In genomic region chr11:119377961-119378667, GRCh38 we compare ENCODE assay signal across 1 cellular context.
TF ChIP-seq lines count a peak whose summit lies in the region.

No MANE protein-coding gene starts in this region.

TF ChIP-seq in K562, 482 proteins besides CTCF, POLR2A, EP300 and RAD21 (continued from another document and continues in another):
- TF ChIP-seq, protein P1, sequence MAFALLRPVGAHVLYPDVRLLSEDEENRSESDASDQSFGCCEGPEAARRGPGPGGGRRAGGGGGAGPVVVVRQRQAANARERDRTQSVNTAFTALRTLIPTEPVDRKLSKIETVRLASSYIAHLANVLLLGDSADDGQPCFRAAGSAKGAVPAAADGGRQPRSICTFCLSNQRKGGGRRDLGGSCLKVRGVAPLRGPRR (CRISPR knock-in tag; IDR thresholded peaks at IDR 0.05) = no peak
- no peak for TF ChIP-seq POU5F1 (IDR thresholded peaks at IDR 0.05; ENCODE audit: borderline replicate concordance, low read depth, low read length, partially characterized antibody)
- peak; percentile 46; the same call in 1 of the 2 replicates for TF ChIP-seq ZBTB7A (IDR thresholded peaks at IDR 0.05; ENCODE audit: borderline replicate concordance, control insufficient read depth, low read depth, low read length)
- TF ChIP-seq THRAP3 (IDR thresholded peaks at IDR 0.05; ENCODE audit: borderline replicate concordance) = no peak
- no peak for TF ChIP-seq FOXO4 (CRISPR knock-in tag; IDR thresholded peaks at IDR 0.05)
- TF ChIP-seq PYGO2 (tag; IDR thresholded peaks at IDR 0.05) = no peak
- TF ChIP-seq ZNF347 (CRISPR knock-in tag; IDR thresholded peaks at IDR 0.05; ENCODE audit: low read depth) = no peak
- no peak for TF ChIP-seq FOXA3 (CRISPR knock-in tag; conservative IDR thresholded peaks at IDR 0.05 in 1 of 2, IDR thresholded peaks at IDR 0.05 in 1 of 2)
- TF ChIP-seq EP400 (IDR thresholded peaks at IDR 0.05) = no peak
- TF ChIP-seq CTCFL (IDR thresholded peaks at IDR 0.05; ENCODE audit: borderline replicate concordance, insufficient read depth, low read depth, low read length, poor library complexity, severe bottlenecking) = no peak
- no peak for TF ChIP-seq BHLHE40 (IDR thresholded peaks at IDR 0.05; ENCODE audit: low read length)
- TF ChIP-seq RBM25 (IDR thresholded peaks at IDR 0.05; ENCODE audit: low read depth, low read length, severe bottlenecking) = no peak
- no peak for TF ChIP-seq TEAD2 (tag; IDR thresholded peaks at IDR 0.05)
- TF ChIP-seq MAX (CRISPR knock-in tag; IDR thresholded peaks at IDR 0.05) = no peak
- no peak for TF ChIP-seq U2AF1 (optimal IDR thresholded peaks at IDR 0.05; ENCODE audit: low read depth, low read length)
- TF ChIP-seq, protein P2, sequence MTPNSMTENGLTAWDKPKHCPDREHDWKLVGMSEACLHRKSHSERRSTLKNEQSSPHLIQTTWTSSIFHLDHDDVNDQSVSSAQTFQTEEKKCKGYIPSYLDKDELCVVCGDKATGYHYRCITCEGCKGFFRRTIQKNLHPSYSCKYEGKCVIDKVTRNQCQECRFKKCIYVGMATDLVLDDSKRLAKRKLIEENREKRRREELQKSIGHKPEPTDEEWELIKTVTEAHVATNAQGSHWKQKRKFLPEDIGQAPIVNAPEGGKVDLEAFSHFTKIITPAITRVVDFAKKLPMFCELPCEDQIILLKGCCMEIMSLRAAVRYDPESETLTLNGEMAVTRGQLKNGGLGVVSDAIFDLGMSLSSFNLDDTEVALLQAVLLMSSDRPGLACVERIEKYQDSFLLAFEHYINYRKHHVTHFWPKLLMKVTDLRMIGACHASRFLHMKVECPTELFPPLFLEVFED (CRISPR knock-in tag; conservative IDR thresholded peaks at IDR 0.05) = no peak
- no peak for TF ChIP-seq SRSF3 (IDR thresholded peaks at IDR 0.05; ENCODE audit: insufficient read depth, low read length)
- TF ChIP-seq ZNF780A (CRISPR knock-in tag; IDR thresholded peaks at IDR 0.05) = no peak
- peak; percentile 24; the same call in 1 of the 2 replicates for TF ChIP-seq LEF1 (IDR thresholded peaks at IDR 0.05)
- no peak for TF ChIP-seq CSDE1 (IDR thresholded peaks at IDR 0.05)
- TF ChIP-seq ZFPM2 (CRISPR knock-in tag; IDR thresholded peaks at IDR 0.05) = no peak
- TF ChIP-seq FUS (optimal IDR thresholded peaks at IDR 0.05; ENCODE audit: low read depth, low read length) = no peak
- no peak for TF ChIP-seq ZNF175 (CRISPR knock-in tag; IDR thresholded peaks at IDR 0.05; ENCODE audit: low read depth)
- TF ChIP-seq RNF2 (IDR thresholded peaks at IDR 0.05) = no peak
- TF ChIP-seq MECOM (CRISPR knock-in tag; IDR thresholded peaks at IDR 0.05) = no peak
- peak; percentile 29; the same call in 1 of the 2 replicates for TF ChIP-seq TAL1 (IDR thresholded peaks at IDR 0.05)
- TF ChIP-seq ZBTB11 (CRISPR knock-in tag; IDR thresholded peaks at IDR 0.05) = no peak
- TF ChIP-seq ETS2 (tag; IDR thresholded peaks at IDR 0.05; ENCODE audit: borderline replicate concordance, poor library complexity, severe bottlenecking) = no peak
- TF ChIP-seq MYBL2 (IDR thresholded peaks at IDR 0.05; ENCODE audit: low read depth) = no peak
- TF ChIP-seq MYBL2 (CRISPR knock-in tag; IDR thresholded peaks at IDR 0.05; ENCODE audit: borderline replicate concordance) = no peak
- TF ChIP-seq NR2C1 (IDR thresholded peaks at IDR 0.05) = no peak
- no peak for TF ChIP-seq NR2C1 (tag; IDR thresholded peaks at IDR 0.05)
- TF ChIP-seq ZNF586 (CRISPR knock-in tag; conservative IDR thresholded peaks at IDR 0.05) = no peak
- TF ChIP-seq BACH1 (tag; IDR thresholded peaks at IDR 0.05) = no peak
- TF ChIP-seq PCBP2 (IDR thresholded peaks at IDR 0.05; ENCODE audit: low read depth, low read length, poor library complexity, severe bottlenecking) = no peak
- TF ChIP-seq, protein P3, sequence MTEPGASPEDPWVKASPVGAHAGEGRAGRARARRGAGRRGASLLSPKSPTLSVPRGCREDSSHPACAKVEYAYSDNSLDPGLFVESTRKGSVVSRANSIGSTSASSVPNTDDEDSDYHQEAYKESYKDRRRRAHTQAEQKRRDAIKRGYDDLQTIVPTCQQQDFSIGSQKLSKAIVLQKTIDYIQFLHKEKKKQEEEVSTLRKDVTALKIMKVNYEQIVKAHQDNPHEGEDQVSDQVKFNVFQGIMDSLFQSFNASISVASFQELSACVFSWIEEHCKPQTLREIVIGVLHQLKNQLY (CRISPR knock-in tag; conservative IDR thresholded peaks at IDR 0.05) = no peak
- TF ChIP-seq SAP30 (IDR thresholded peaks at IDR 0.05; ENCODE audit: borderline replicate concordance, insufficient read depth, low read depth, low read length, poor library complexity, severe bottlenecking) = no peak
- TF ChIP-seq TRIM28 (IDR thresholded peaks at IDR 0.05) = no peak
- TF ChIP-seq, protein P4, sequence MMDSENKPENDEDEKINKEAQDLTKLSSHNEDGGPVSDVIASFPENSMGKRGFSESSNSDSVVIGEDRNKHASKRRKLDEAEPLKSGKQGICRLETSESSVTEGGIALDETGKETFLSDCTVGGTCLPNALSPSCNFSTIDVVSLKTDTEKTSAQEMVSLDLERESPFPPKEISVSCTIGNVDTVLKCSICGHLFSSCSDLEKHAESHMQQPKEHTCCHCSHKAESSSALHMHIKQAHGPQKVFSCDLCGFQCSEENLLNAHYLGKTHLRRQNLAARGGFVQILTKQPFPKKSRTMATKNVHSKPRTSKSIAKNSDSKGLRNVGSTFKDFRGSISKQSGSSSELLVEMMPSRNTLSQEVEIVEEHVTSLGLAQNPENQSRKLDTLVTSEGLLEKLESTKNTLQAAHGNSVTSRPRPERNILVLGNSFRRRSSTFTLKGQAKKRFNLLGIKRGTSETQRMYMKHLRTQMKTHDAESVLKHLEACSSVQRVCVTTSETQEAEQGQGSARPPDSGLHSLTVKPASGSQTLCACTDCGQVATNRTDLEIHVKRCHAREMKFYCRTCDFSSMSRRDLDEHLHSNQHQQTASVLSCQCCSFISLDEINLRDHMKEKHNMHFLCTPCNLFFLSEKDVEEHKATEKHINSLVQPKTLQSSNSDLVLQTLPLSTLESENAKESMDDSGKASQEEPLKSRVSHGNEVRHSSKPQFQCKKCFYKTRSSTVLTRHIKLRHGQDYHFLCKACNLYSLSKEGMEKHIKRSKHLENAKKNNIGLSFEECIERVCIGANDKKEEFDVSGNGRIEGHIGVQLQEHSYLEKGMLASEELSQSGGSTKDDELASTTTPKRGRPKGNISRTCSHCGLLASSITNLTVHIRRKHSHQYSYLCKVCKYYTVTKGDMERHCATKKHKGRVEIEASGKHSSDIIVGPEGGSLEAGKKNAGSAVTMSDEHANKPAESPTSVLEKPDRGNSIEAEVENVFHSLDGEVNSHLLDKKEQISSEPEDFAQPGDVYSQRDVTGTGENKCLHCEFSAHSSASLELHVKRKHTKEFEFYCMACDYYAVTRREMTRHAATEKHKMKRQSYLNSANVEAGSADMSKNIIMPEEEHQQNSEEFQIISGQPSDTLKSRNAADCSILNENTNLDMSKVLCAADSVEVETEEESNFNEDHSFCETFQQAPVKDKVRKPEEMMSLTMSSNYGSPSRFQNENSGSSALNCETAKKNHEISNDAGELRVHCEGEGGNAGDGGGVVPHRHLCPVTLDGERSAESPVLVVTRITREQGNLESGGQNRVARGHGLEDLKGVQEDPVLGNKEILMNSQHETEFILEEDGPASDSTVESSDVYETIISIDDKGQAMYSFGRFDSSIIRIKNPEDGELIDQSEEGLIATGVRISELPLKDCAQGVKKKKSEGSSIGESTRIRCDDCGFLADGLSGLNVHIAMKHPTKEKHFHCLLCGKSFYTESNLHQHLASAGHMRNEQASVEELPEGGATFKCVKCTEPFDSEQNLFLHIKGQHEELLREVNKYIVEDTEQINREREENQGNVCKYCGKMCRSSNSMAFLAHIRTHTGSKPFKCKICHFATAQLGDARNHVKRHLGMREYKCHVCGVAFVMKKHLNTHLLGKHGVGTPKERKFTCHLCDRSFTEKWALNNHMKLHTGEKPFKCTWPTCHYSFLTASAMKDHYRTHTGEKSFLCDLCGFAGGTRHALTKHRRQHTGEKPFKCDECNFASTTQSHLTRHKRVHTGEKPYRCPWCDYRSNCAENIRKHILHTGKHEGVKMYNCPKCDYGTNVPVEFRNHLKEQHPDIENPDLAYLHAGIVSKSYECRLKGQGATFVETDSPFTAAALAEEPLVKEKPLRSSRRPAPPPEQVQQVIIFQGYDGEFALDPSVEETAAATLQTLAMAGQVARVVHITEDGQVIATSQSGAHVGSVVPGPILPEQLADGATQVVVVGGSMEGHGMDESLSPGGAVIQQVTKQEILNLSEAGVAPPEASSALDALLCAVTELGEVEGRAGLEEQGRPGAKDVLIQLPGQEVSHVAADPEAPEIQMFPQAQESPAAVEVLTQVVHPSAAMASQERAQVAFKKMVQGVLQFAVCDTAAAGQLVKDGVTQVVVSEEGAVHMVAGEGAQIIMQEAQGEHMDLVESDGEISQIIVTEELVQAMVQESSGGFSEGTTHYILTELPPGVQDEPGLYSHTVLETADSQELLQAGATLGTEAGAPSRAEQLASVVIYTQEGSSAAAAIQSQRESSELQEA (IDR thresholded peaks at IDR 0.05; ENCODE audit: low read depth) = no peak
- no peak for TF ChIP-seq NCOA1 (IDR thresholded peaks at IDR 0.05; ENCODE audit: low read depth)
- no peak for TF ChIP-seq NFATC3 (IDR thresholded peaks at IDR 0.05)
- no peak for TF ChIP-seq ZNF740 (CRISPR knock-in tag; IDR thresholded peaks at IDR 0.05)
- TF ChIP-seq ZNF740 (tag; IDR thresholded peaks at IDR 0.05) = peak in 1 of 2 experiments; percentile 20; a peak in 1 of 4 replicates
- no peak for TF ChIP-seq ZNF583 (CRISPR knock-in tag; IDR thresholded peaks at IDR 0.05)
- TF ChIP-seq ARID1B (IDR thresholded peaks at IDR 0.05) = peak; percentile 47
- TF ChIP-seq FOXA1 (IDR thresholded peaks at IDR 0.05; ENCODE audit: borderline replicate concordance) = no peak
- TF ChIP-seq CHD4 (IDR thresholded peaks at IDR 0.05; ENCODE audit: insufficient read depth, insufficient replicate concordance, low read depth, low read length, poor library complexity, severe bottlenecking) = no peak
- TF ChIP-seq ZBTB12 (CRISPR knock-in tag; IDR thresholded peaks at IDR 0.05) = no peak
- no peak for TF ChIP-seq SNRNP70 (optimal IDR thresholded peaks at IDR 0.05; ENCODE audit: low read depth, low read length)
